ENCODE assay signal across 8 cellular contexts in the genomic region with DNA sequence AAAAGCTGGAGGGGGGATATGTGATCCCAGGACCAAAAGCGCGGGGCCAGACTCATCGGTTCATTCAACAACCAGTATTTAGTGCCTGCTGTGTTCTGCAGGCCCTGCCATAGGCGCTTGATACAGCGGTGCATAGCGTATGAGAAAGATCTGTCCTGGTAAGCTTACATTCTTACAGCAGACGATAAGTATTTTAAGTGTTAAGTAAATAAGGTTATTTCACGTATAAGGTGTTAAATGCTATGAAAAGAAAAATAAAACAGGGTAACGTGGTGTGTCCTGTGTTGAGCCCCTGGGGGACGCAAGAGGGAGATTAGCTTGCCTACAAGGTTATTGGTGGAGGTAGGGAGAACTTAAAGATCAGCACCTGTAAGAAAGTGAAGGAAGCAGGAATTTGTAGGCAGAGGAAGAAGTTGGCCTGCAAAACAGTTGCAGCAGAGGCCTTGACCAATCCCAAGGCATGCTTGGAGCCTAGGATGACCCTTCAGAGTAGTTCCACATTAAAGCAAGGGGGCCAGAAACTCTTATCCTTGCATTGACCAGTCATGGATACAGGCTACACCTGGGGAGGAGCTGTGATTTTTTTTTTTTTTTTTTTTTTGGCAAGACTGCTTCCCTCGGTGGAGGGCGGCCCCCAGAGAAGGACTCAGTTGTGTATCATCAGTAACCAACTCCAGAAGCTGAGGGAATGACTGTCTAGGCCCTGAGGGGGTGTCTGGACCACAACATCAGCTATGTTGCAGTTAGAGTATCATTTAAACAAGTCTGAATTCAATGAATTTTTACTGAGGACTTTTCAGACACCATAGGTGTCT. TPM values are rescaled to one million over a fixed set of nuclear protein-coding genes. Genes with fewer than 3 reads are reported as not detected.
DNase-seq lines count a peak whose midpoint lies in the region; ATAC-seq and TF ChIP-seq lines count a peak whose summit lies in the region.

No MANE protein-coding gene starts in this region.

- peaks cover 13% of the 10 kb centered on the region for H3K4me1 Mint-ChIP-seq in chondrocyte (ENCODE audit: low read depth)

- H3K9me3 Mint-ChIP-seq in chondrocyte (ENCODE audit: low read depth), result peaks cover 15% of the 10 kb centered on the region

- DNase-seq in NCI-H510A treated with DMSO at 0.1 percent for 48 hours (lab: John Stamatoyannopoulos, UW) (peak; percentile 81), NCI-H510A (lab: John Stamatoyannopoulos, UW) (no peak), NCI-H146 (lab: John Stamatoyannopoulos, UW) (peak; percentile 40), chondrocyte (ENCODE audit: low spot score) (no peak), occipital lobe (lab: John Stamatoyannopoulos, UW) (no peak)

- peak overlapping the region; percentile 59 for H3K27ac Mint-ChIP-seq in chondrocyte (ENCODE audit: unreplicated experiment)

- no peaks in the 10 kb centered on the region for H3K36me3 ChIP-seq in muscle layer of colon (ENCODE audit: insufficient read depth, low read length)

- ATAC-seq in HG02885 (IDR thresholded peaks at IDR 0.05; ENCODE audit: poor library complexity, unreplicated experiment) (no peak), HG03354 (IDR thresholded peaks at IDR 0.05; ENCODE audit: poor library complexity, severe bottlenecking, unreplicated experiment) (no peak)

- peak overlapping the region; percentile 84 for H3K27ac ChIP-seq in muscle layer of colon (ENCODE audit: low read depth, low read length)

- H3K27me3 Mint-ChIP-seq in chondrocyte (ENCODE audit: low read depth), result no peaks in the 10 kb centered on the region

- H3K4me1 ChIP-seq in muscle layer of colon (ENCODE audit: insufficient read depth, low read length), result peaks cover 6% of the 10 kb centered on the region

- peak overlapping the region; percentile 80 for H3K4me3 Mint-ChIP-seq in chondrocyte (ENCODE audit: unreplicated experiment)

- peaks cover 13% of the 10 kb centered on the region for H3K36me3 Mint-ChIP-seq in chondrocyte (ENCODE audit: low read depth)

- H3K4me3 ChIP-seq in muscle layer of colon (ENCODE audit: low read depth in 1 of 2, low read length in 2 of 2), result peak overlapping the region; percentile 57 to 60

- no peak for TF ChIP-seq CTCF in chondrocyte (IDR thresholded peaks at IDR 0.05)

- no peaks in the 10 kb centered on the region for H3K27me3 ChIP-seq in muscle layer of colon (ENCODE audit: control insufficient read depth in 1 of 2, insufficient read depth in 2 of 2, low read length in 2 of 2)

- peak overlapping the region; percentile 51 for H3K9ac ChIP-seq in muscle layer of colon (ENCODE audit: low read length)

- no peaks in the 10 kb centered on the region for H3K9me3 ChIP-seq in muscle layer of colon (ENCODE audit: low read length)

RNA-seq across cellular contexts. Expression of gene LIPT2, which starts 0.5 kb away (rescaled TPM):
- total RNA-seq in chondrocyte (1.4 to 2.3 TPM (median 1.7 TPM) in 3 replicates), occipital lobe (3.1 TPM)

RNA-seq across cellular contexts. Expression of gene KCNE3, which starts 26.7 kb away (rescaled TPM):
- total RNA-seq in chondrocyte (0.46 to 0.72 TPM in 2 of 3 replicates, not detected in the other), occipital lobe (1.7 TPM)

Comparison
In these comparisons a context has a peak if more than half of its experiments do, and no peak if none do; other contexts are left out.
1. DNase-seq: peak in NCI-H510A treated with DMSO at 0.1 percent for 48 hours (single experiment) and NCI-H146 (single experiment); none in NCI-H510A (single experiment), chondrocyte (single experiment) and occipital lobe (single experiment).